In genomic region chr1:99849744-99850457, GRCh38 we compare ENCODE assay signal across 8 cellular contexts. TPM values are rescaled to one million over a fixed set of nuclear protein-coding genes. Genes with fewer than 3 reads are reported as not detected.
DNase-seq lines count a peak whose midpoint lies in the region; ATAC-seq and TF ChIP-seq lines count a peak whose summit lies in the region.

AGL (plus strand) TSS chr1:99850361; CDS start chr1:99851043, 682 bp downstream.

- peak within 1 kb of the TSS; percentile 71 to 88 for H3K27ac ChIP-seq in liver (ENCODE audit: low read depth in 1 of 2, low read length in 2 of 2)

- no peak for TF ChIP-seq CTCF in liver (IDR thresholded peaks at IDR 0.05; ENCODE audit: low read depth, low read length, missing input control)

- H3K9me3 ChIP-seq in liver (ENCODE audit: control insufficient read depth in 4 of 4, low read length in 3 of 4) = no peaks in the 10 kb centered on the region

- TF ChIP-seq RAD21 in liver (IDR thresholded peaks at IDR 0.05) = peak; percentile 16 to 17

- DNase-seq in Ammon's horn (ENCODE audit: low spot score) (peak; percentile 80), NCI-H526 (lab: John Stamatoyannopoulos, UW) (peak; percentile 84 to 93), dermis microvascular lymphatic vessel endothelial cell (ENCODE audit: low read depth in 2 of 2) (peak; percentile 12 to 73)
- peak; percentile 75 to 78 for DNase-seq in activated CD4-positive, alpha-beta T cell treated with anti-CD3 and anti-CD28 coated beads, Interleukin-2, amount 50 U/mL, for 24 hours (ENCODE audit: low read depth in 1 of 2, low spot score in 1 of 2)
- DNase-seq in stimulated activated CD4-positive, alpha-beta T cell treated with anti-CD3 and anti-CD28 coated beads, Interleukin-4, amount 100 ng/mL, for 4 hours = peak; percentile 85

- peaks cover 0 to 4% (median 1%) of the 10 kb centered on the region in 4 donors for H3K36me3 ChIP-seq in liver (ENCODE audit: control insufficient read depth in 4 of 4, insufficient read depth in 3 of 4, low read depth in 1 of 4, low read length in 3 of 4)

- ATAC-seq in GM19043 (IDR thresholded peaks at IDR 0.05; ENCODE audit: low read depth, unreplicated experiment) (peak; percentile 97), HG03354 (IDR thresholded peaks at IDR 0.05; ENCODE audit: poor library complexity, severe bottlenecking, unreplicated experiment) (peak; percentile 98)

- H3K4me1 ChIP-seq in liver (ENCODE audit: control insufficient read depth in 4 of 4, insufficient read depth in 4 of 4, low read length in 3 of 4) = peaks cover 3 to 18% (median 12%) of the 10 kb centered on the region in 4 donors

- H3K27me3 ChIP-seq in liver (ENCODE audit: control insufficient read depth in 4 of 4, insufficient read depth in 4 of 4, low read length in 3 of 4) = no peaks in the 10 kb centered on the region

- 2% methylated on average over 65 of the region's 65 CpGs for WGBS in liver

- H3K9ac ChIP-seq in liver (ENCODE audit: low read depth in 1 of 2, low read length in 2 of 2) = peak within 1 kb of the TSS; percentile 87 to 93

- H3K4me3 ChIP-seq in liver (ENCODE audit: low read depth in 1 of 3, low read length in 3 of 3) = peak within 1 kb of the TSS; percentile 84 to 98 (median 94)

TF ChIP-seq in liver, 16 proteins besides CTCF, POLR2A, EP300 and RAD21:
- TF ChIP-seq ATF3 (IDR thresholded peaks at IDR 0.05) = no peak
- peak in 1 of 2 donors; percentile 52 for TF ChIP-seq GABPA (IDR thresholded peaks at IDR 0.05 in 1 of 2, conservative IDR thresholded peaks at IDR 0.05 in 1 of 2)
- no peak for TF ChIP-seq EGR1 (IDR thresholded peaks at IDR 0.05; ENCODE audit: low read depth in 2 of 2)
- no peak for TF ChIP-seq RXRA (IDR thresholded peaks at IDR 0.05)
- TF ChIP-seq HNF4A (conservative IDR thresholded peaks at IDR 0.05) = no peak
- TF ChIP-seq ZBTB33 (IDR thresholded peaks at IDR 0.05) = peak; percentile 98
- TF ChIP-seq TAF1 (conservative IDR thresholded peaks at IDR 0.05) = peak; percentile 28
- no peak for TF ChIP-seq FOXA1 (IDR thresholded peaks at IDR 0.05)
- TF ChIP-seq REST (IDR thresholded peaks at IDR 0.05) = peak; percentile 53

RNA-seq across cellular contexts. Expression of gene AGL, which starts in this region (rescaled TPM):
- total RNA-seq in dermis microvascular lymphatic vessel endothelial cell (6.8 and 7.0 TPM in 2 replicates), liver (10 to 100 TPM; 16.9 to 78.5 TPM)
- polyA plus RNA-seq in liver = 10 to 100 TPM; 10.1 to 23.0 TPM

Comparison
In these comparisons a context has a peak if more than half of its experiments do, and no peak if none do; other contexts are left out.
1. Peak in every context shown above with its lines: DNase-seq, ATAC-seq, H3K4me3 ChIP-seq and H3K27ac ChIP-seq.